ENCODE assay signal across 11 cellular contexts in genomic region chr10:112732277-112732891, GRCh38.
DNase-seq lines count a peak whose midpoint lies in the region; ATAC-seq, FAIRE-seq and TF ChIP-seq lines count a peak whose summit lies in the region.
"Had no signal": no experiment of that assay in that cellular context is flagged by ENCODE, and none has a peak within 500 bp of the region (broad histone marks: within the 10 kb centered on the region; RNA-seq: fewer than 3 reads in every experiment).

No MANE protein-coding gene starts in this region.

- H3K4me1 ChIP-seq in keratinocyte (ENCODE audit: control insufficient read depth, extremely low read depth, insufficient read depth, low read length), result peaks cover 13% of the 10 kb centered on the region
- H3K4me1 ChIP-seq: ascending aorta had no signal

- H3K36me3 ChIP-seq in keratinocyte (ENCODE audit: control insufficient read depth in 2 of 2, extremely low read depth in 1 of 2, insufficient read depth in 2 of 2, low read length in 2 of 2), result no peaks in the 10 kb centered on the region
- H3K36me3 ChIP-seq: ascending aorta had no signal

- no peak overlapping the region for H3K9ac ChIP-seq in keratinocyte (ENCODE audit: control insufficient read depth, extremely low read depth, insufficient read depth, low read length)

- H3K9me3 ChIP-seq in keratinocyte (ENCODE audit: control insufficient read depth, low read depth, low read length), result no peaks in the 10 kb centered on the region
- H3K9me3 ChIP-seq: ascending aorta had no signal

- H3K4me3 ChIP-seq in keratinocyte (ENCODE audit: control insufficient read depth in 2 of 3, extremely low read depth in 1 of 3, insufficient read depth in 2 of 3, low read depth in 1 of 3, low read length in 3 of 3), result no peak overlapping the region
- H3K4me3 ChIP-seq: ascending aorta had no signal

- FAIRE-seq in keratinocyte (lab: Jason Lieb, UNC), result peak; percentile 89

- TF ChIP-seq CTCF in keratinocyte (optimal IDR thresholded peaks at IDR 0.05 in 1 of 3, IDR thresholded peaks at IDR 0.05 in 1 of 3, conservative IDR thresholded peaks at IDR 0.05 in 1 of 3; ENCODE audit: extremely low read depth in 1 of 3, insufficient read depth in 2 of 3, low read length in 3 of 3), result no peak

- ATAC-seq in HG03066 (IDR thresholded peaks at IDR 0.05; ENCODE audit: low read depth, unreplicated experiment) (peak; percentile 47), SK-N-SH treated with all-trans-retinoic acid at 6 μM for 48 hours (peak; percentile 89), GM19324 (IDR thresholded peaks at IDR 0.05; ENCODE audit: low FRiP score, unreplicated experiment) (no peak)

- DNase-seq in DMS 273 treated with DMSO at 0.1 percent for 48 hours (lab: John Stamatoyannopoulos, UW) (peak; percentile 62), keratinocyte (ENCODE audit: low read depth, low spot score) (no peak), NCI-H774 (lab: John Stamatoyannopoulos, UW) (no peak), UCSD-AML1 (lab: John Stamatoyannopoulos, UW; ENCODE audit: unreplicated experiment) (no peak)
- DNase-seq in stimulated activated CD4-positive, alpha-beta T cell treated with anti-CD3 and anti-CD28 coated beads, Interleukin-4, amount 100 ng/mL, for 4 hours, result no peak
- DNase-seq: activated CD4-positive, alpha-beta T cell treated with anti-CD3 and anti-CD28 coated beads for 1 hour; NCI-H146 had no signal

- no peaks in the 10 kb centered on the region for H4K20me1 ChIP-seq in keratinocyte (ENCODE audit: control insufficient read depth, extremely low read depth, insufficient read depth, low read length)

- dilution Hi-C loops in keratinocyte (cut with MboI; ENCODE audit: extremely low pct_ligation_motif_present, low sequenced_read_pairs), result no loop called here

- no peak overlapping the region for H3K27ac ChIP-seq in keratinocyte (ENCODE audit: control insufficient read depth, insufficient read depth, low read length)
- H3K27ac ChIP-seq: ascending aorta had no signal

- no peaks in the 10 kb centered on the region for H3K79me2 ChIP-seq in keratinocyte (ENCODE audit: control insufficient read depth, insufficient read depth, low read length)

- H3K27me3 ChIP-seq in keratinocyte (ENCODE audit: control insufficient read depth, extremely low read depth, insufficient read depth, low read length), result no peaks in the 10 kb centered on the region
- H3K27me3 ChIP-seq: ascending aorta had no signal

- H2AFZ ChIP-seq in keratinocyte (ENCODE audit: control insufficient read depth, low read length), result peak overlapping the region; percentile 54

- H3K4me2 ChIP-seq in keratinocyte (ENCODE audit: control insufficient read depth, extremely low read depth, insufficient read depth, low read depth, low read length), result peak overlapping the region; percentile 30

- H3K9me1 ChIP-seq in keratinocyte (ENCODE audit: control insufficient read depth, extremely low read depth, insufficient read depth, low read length), result no peaks in the 10 kb centered on the region

TF ChIP-seq in SK-N-SH treated with all-trans-retinoic acid at 6 μM for 48 hours, 23 proteins besides CTCF, POLR2A, EP300 and RAD21:
- no peak for TF ChIP-seq SNAI2 (CRISPR knock-in tag; IDR thresholded peaks at IDR 0.05)
- TF ChIP-seq ZNF565 (CRISPR knock-in tag; conservative IDR thresholded peaks at IDR 0.05; ENCODE audit: low read depth), result no peak
- TF ChIP-seq GLIS3 (CRISPR knock-in tag; IDR thresholded peaks at IDR 0.05), result no peak
- no peak for TF ChIP-seq PPARA (CRISPR knock-in tag; IDR thresholded peaks at IDR 0.05; ENCODE audit: borderline replicate concordance)
- TF ChIP-seq RARB (CRISPR knock-in tag; IDR thresholded peaks at IDR 0.05), result no peak
- TF ChIP-seq CSDC2 (CRISPR knock-in tag; IDR thresholded peaks at IDR 0.05), result no peak
- no peak for TF ChIP-seq CREB5 (CRISPR knock-in tag; IDR thresholded peaks at IDR 0.05; ENCODE audit: low read depth)
- no peak for TF ChIP-seq PATZ1 (CRISPR knock-in tag; IDR thresholded peaks at IDR 0.05; ENCODE audit: borderline replicate concordance)
- TF ChIP-seq BACH2 (CRISPR knock-in tag; IDR thresholded peaks at IDR 0.05; ENCODE audit: borderline replicate concordance), result no peak
